Comparison of ENCODE assay signal across 8 cellular contexts in genomic region chr17:68456529-68457167, GRCh38. TPM values are rescaled to one million over a fixed set of nuclear protein-coding genes. Genes with fewer than 3 reads are reported as not detected.
DNase-seq lines count a peak whose midpoint lies in the region; ATAC-seq, FAIRE-seq and TF ChIP-seq lines count a peak whose summit lies in the region.

No MANE protein-coding gene starts in this region.

- TF ChIP-seq RAD21 in HCT116 (IDR thresholded peaks at IDR 0.05; ENCODE audit: low read depth): no peak
- no peak for TF ChIP-seq RAD21 in H1 (IDR thresholded peaks at IDR 0.05 in 1 of 2, conservative IDR thresholded peaks at IDR 0.05 in 1 of 2; ENCODE audit: low read depth in 2 of 2, low read length in 2 of 2)

- H3K9me3 ChIP-seq in BE2C (no peaks in the 10 kb centered on the region), HCT116 (ENCODE audit: control insufficient read depth in 1 of 2, insufficient read depth in 1 of 2, low read depth in 1 of 2, low read length in 2 of 2) (no peaks in the 10 kb centered on the region), H1 (ENCODE audit: insufficient read depth in 2 of 2, low read depth in 1 of 2, low read length in 1 of 2) (no peaks in the 10 kb centered on the region), lower lobe of right lung (no peaks in the 10 kb centered on the region), suprapubic skin (no peaks in the 10 kb centered on the region)

- H3K14ac ChIP-seq in H1 (ENCODE audit: insufficient read length): no peak overlapping the region

- no peak overlapping the region; the same call in 1 of the 2 replicates for H2BK5ac ChIP-seq in H1 (ENCODE audit: low read depth, low read length)

- peak overlapping the region; percentile 79; the same call in 1 of the 2 replicates for H4K8ac ChIP-seq in H1 (ENCODE audit: extremely low read depth, insufficient read depth, low read length)

- no peaks in the 10 kb centered on the region for H3K36me3 ChIP-seq in BE2C
- no peaks in the 10 kb centered on the region for H3K36me3 ChIP-seq in HCT116 (ENCODE audit: control insufficient read depth in 1 of 2, insufficient read depth in 2 of 2, low read length in 2 of 2)
- no peaks in the 10 kb centered on the region for H3K36me3 ChIP-seq in H1 (ENCODE audit: control insufficient read depth in 2 of 4, insufficient read depth in 4 of 4, low read length in 3 of 4)
- H3K36me3 ChIP-seq in lower lobe of right lung: peaks cover 13% of the 10 kb centered on the region
- H3K36me3 ChIP-seq in suprapubic skin: peaks cover 1% of the 10 kb centered on the region

- peak overlapping the region; percentile 55 for H3K4ac ChIP-seq in H1 (replicated peaks; ENCODE audit: insufficient read length, low read depth, low read length)

- intact Hi-C loops in HCT116 (cut with micrococcal nuclease): loop anchor here (2.0 kb wide), 1 partner anchor 76 kb away; no protein-coding TSS in a partner anchor
- intact Hi-C loops in lower lobe of right lung (cut with DNase I): no loop called here

- no peak for FAIRE-seq in H1 (lab: Jason Lieb, UNC)

- no peaks in the 10 kb centered on the region for H3K9me2 ChIP-seq in HCT116 (ENCODE audit: insufficient read depth)

- TSS peak; percentile 45 for BruUV-seq in HCT116 (replicated peaks; lab: Mats Ljungman, UMichigan)

- no peak overlapping the region for H2BK120ac ChIP-seq in H1 (replicated peaks; ENCODE audit: low read depth, low read length)

- H2AK5ac ChIP-seq in H1 (ENCODE audit: low read depth, low read length): no peak overlapping the region

- CTCF ChIA-PET in HCT116 (lab: Charles Lee): interaction anchor here (1.0 to 3.9 kb wide), 8 partner anchors 10 to 284 kb away, joined by 3 to 24 read pairs (median 3); no protein-coding TSS in a partner anchor
- CTCF ChIA-PET in H1 (lab: Charles Lee; ENCODE audit: partially characterized antibody): interaction anchor here (1.1 to 4.1 kb wide), 7 partner anchors 9 to 284 kb away, joined by 3 to 25 read pairs (median 4); no protein-coding TSS in a partner anchor

- H3K9ac ChIP-seq in HCT116 (ENCODE audit: low read length) (peak overlapping the region; percentile 62), H1 (replicated peaks in 1 of 4; ENCODE audit: extremely low read depth in 1 of 4, low read depth in 3 of 4, low read length in 3 of 4) (peak overlapping the region in 3 of 4 experiments; percentile 56 to 74 (median 65); a peak in 6 of 7 replicates)

- H3K23me2 ChIP-seq in H1 (ENCODE audit: low read depth, low read length): peaks cover 8% of the 10 kb centered on the region; the same call in 1 of the 2 replicates

- no peaks in the 10 kb centered on the region for H3K79me1 ChIP-seq in H1 (ENCODE audit: low read depth, low read length)

- no peak for TF ChIP-seq POLR2A in HCT116 (IDR thresholded peaks at IDR 0.05; ENCODE audit: borderline replicate concordance, extremely low read depth, insufficient read depth, insufficient read length)
- TF ChIP-seq POLR2A in H1 (IDR thresholded peaks at IDR 0.05; ENCODE audit: control extremely low read depth in 1 of 2, low read depth in 2 of 2, low read length in 2 of 2): peak; percentile 37 to 59
- peak in 1 of 2 donors; percentile 53 for TF ChIP-seq POLR2A in suprapubic skin (IDR thresholded peaks at IDR 0.05)

- H3K4me2 ChIP-seq in HCT116 (ENCODE audit: low read length) (peak overlapping the region; percentile 84), H1 (ENCODE audit: insufficient read depth in 1 of 2, low read depth in 2 of 2, low read length in 2 of 2) (peak overlapping the region; percentile 72 to 78)

- H4K20me1 ChIP-seq in HCT116 (ENCODE audit: insufficient read depth): no peaks in the 10 kb centered on the region
- peaks cover 0 to 1% of the 10 kb centered on the region in 2 experiments for H4K20me1 ChIP-seq in H1 (replicated peaks in 1 of 2; ENCODE audit: control insufficient read depth in 1 of 2, insufficient read depth in 2 of 2, low read length in 2 of 2)

- no peak overlapping the region; the same call in 1 of the 2 replicates for H2BK12ac ChIP-seq in H1 (ENCODE audit: low read depth, low read length)

- no peak overlapping the region for H4K5ac ChIP-seq in H1 (ENCODE audit: insufficient read length, low read depth, low read length)

- peak overlapping the region; percentile 62 for H3K4me3 ChIP-seq in BE2C (ENCODE audit: low read depth, low read length)
- peak overlapping the region; percentile 63 to 67 for H3K4me3 ChIP-seq in HCT116 (replicated peaks in 1 of 2; ENCODE audit: low read depth in 1 of 2, low read length in 2 of 2)
- H3K4me3 ChIP-seq in H1 (ENCODE audit: extremely low read depth in 1 of 4, insufficient read depth in 2 of 4, low read depth in 3 of 4, low read length in 4 of 4): peak overlapping the region; percentile 71 to 84 (median 78)
- H3K4me3 ChIP-seq in lower lobe of right lung: peak overlapping the region; percentile 76
- peak overlapping the region; percentile 72 for H3K4me3 ChIP-seq in suprapubic skin

- H2BK15ac ChIP-seq in H1 (ENCODE audit: low read length): no peak overlapping the region

- WGBS in H1 (ENCODE audit: extremely low coverage in 1 of 2, insufficient coverage in 1 of 2, insufficient read length in 1 of 2, insufficient replicate concordance in 2 of 2, low coverage in 1 of 2, low lambda C conversion rate in 2 of 2, missing lambda C conversion rate in 1 of 2), 2 experiments: 5% methylated on average over 18 of the region's 18 CpGs; no CpG with 5 or more reads in 1 of the 2 experiments
- WGBS in suprapubic skin: 15% methylated on average over 18 of the region's 18 CpGs

- H2BK20ac ChIP-seq in H1 (ENCODE audit: low read length): no peak overlapping the region

- DNase-seq in BE2C: peak; percentile 62
- DNase-seq in HCT116 (ENCODE audit: low read depth, low spot score): peak; percentile 72
- DNase-seq in H1 (ENCODE audit: low read depth in 1 of 2, low spot score in 2 of 2): peak; percentile 58 to 68
- peak; percentile 80 for DNase-seq in lower lobe of right lung
- peak; percentile 90 for DNase-seq in suprapubic skin (ENCODE audit: low spot score in 2 of 2)

- ATAC-seq in HCT116 (peak; percentile 77), SK-N-SH treated with all-trans-retinoic acid at 6 μM for 48 hours (peak; percentile 93), lower lobe of right lung (peak; percentile 78), GM18517 (IDR thresholded peaks at IDR 0.05; ENCODE audit: unreplicated experiment) (no peak), GM18498 (IDR thresholded peaks at IDR 0.05; ENCODE audit: unreplicated experiment) (no peak)

- TF ChIP-seq EP300 in H1 (IDR thresholded peaks at IDR 0.05; ENCODE audit: borderline replicate concordance in 1 of 2, low read depth in 2 of 2, low read length in 2 of 2): no peak
- no peak for TF ChIP-seq EP300 in suprapubic skin (IDR thresholded peaks at IDR 0.05)

- peak overlapping the region; percentile 18 for H4K91ac ChIP-seq in H1 (replicated peaks; ENCODE audit: insufficient read length, low read length)

- POLR2A ChIA-PET in HCT116 (lab: Charles Lee) (interaction anchor here (0.6 to 1.2 kb wide), 2 partner anchors 191 kb away, joined by 3 read pairs; no protein-coding TSS in a partner anchor), H1 (lab: Charles Lee; ENCODE audit: partially characterized antibody) (interaction anchor here (1.1 to 3.0 kb wide), 5 partner anchors 10 to 258 kb away, joined by 3 to 9 read pairs (median 3); partner anchors contain the start of genes AMZ2, ARSG and PRKAR1A)

- no peak for TF ChIP-seq CTCF in BE2C (IDR thresholded peaks at IDR 0.05; ENCODE audit: low read depth, low read length)
- no peak for TF ChIP-seq CTCF in HCT116 (IDR thresholded peaks at IDR 0.05 in 2 of 3, conservative IDR thresholded peaks at IDR 0.05 in 1 of 3; ENCODE audit: borderline replicate concordance in 1 of 3, insufficient read depth in 1 of 3, low read depth in 2 of 3, low read length in 2 of 3)
- TF ChIP-seq CTCF in H1 (IDR thresholded peaks at IDR 0.05; ENCODE audit: control extremely low read depth in 1 of 3, insufficient read depth in 1 of 3, low read depth in 1 of 3, low read length in 3 of 3): no peak
- TF ChIP-seq CTCF in lower lobe of right lung (IDR thresholded peaks at IDR 0.05): no peak
- no peak for TF ChIP-seq CTCF in suprapubic skin (IDR thresholded peaks at IDR 0.05)

- no peak overlapping the region for H3K56ac ChIP-seq in H1 (replicated peaks; ENCODE audit: insufficient read length, low read depth, low read length)

- RAD21 ChIA-PET in HCT116 (lab: Charles Lee; ENCODE audit: low non-redundant PET in 1 of 2, low total read pairs in 2 of 2, uncharacterized antibody in 2 of 2, unreplicated experiment in 2 of 2): interaction anchor here in 1 of 2 experiments (0.8 to 1.0 kb wide), 2 partner anchors 20 to 25 kb away, joined by 3 read pairs; no protein-coding TSS in a partner anchor

- peak overlapping the region; percentile 4 for H2AFZ ChIP-seq in HCT116 (ENCODE audit: low read depth, low read length, poor library complexity, severe bottlenecking)
- peak overlapping the region; percentile 59 for H2AFZ ChIP-seq in H1 (ENCODE audit: low read length)

- no peak overlapping the region for H3K23ac ChIP-seq in H1 (ENCODE audit: insufficient read length)

- H3K79me2 ChIP-seq in HCT116 (ENCODE audit: insufficient read depth, low read length) (no peaks in the 10 kb centered on the region), H1 (ENCODE audit: control insufficient read depth in 1 of 2, insufficient read depth in 2 of 2, low read length in 2 of 2) (no peaks in the 10 kb centered on the region)

- peak overlapping the region; percentile 13 for H3K27ac ChIP-seq in HCT116 (ENCODE audit: low read depth, low read length)
- H3K27ac ChIP-seq in H1 (ENCODE audit: low read depth, low read length): peak overlapping the region; percentile 30; the same call in 1 of the 2 replicates
- peak overlapping the region; percentile 88 for H3K27ac ChIP-seq in lower lobe of right lung
- H3K27ac ChIP-seq in suprapubic skin: peak overlapping the region; percentile 95

- H3K27me3 ChIP-seq in BE2C: peaks cover 4% of the 10 kb centered on the region; the same call in 1 of the 2 replicates
- H3K27me3 ChIP-seq in HCT116 (ENCODE audit: insufficient read depth, low read length): no peaks in the 10 kb centered on the region
- H3K27me3 ChIP-seq in H1 (replicated peaks in 1 of 4; ENCODE audit: control insufficient read depth in 3 of 4, extremely low read depth in 1 of 4, insufficient read depth in 3 of 4, low read length in 3 of 4): no peaks in the 10 kb centered on the region
- no peaks in the 10 kb centered on the region for H3K27me3 ChIP-seq in lower lobe of right lung (ENCODE audit: low read depth)
- H3K27me3 ChIP-seq in suprapubic skin: no peaks in the 10 kb centered on the region

- H3K4me1 ChIP-seq in BE2C: peaks cover 7% of the 10 kb centered on the region; the same call in 1 of the 2 replicates
- H3K4me1 ChIP-seq in HCT116 (ENCODE audit: control insufficient read depth in 1 of 2, insufficient read depth in 2 of 2, low read length in 2 of 2): peaks cover 18 to 36% of the 10 kb centered on the region in 2 experiments
- H3K4me1 ChIP-seq in H1 (replicated peaks in 1 of 4; ENCODE audit: control insufficient read depth in 3 of 4, insufficient read depth in 4 of 4, low read length in 3 of 4): peaks cover 3 to 4% (median 3%) of the 10 kb centered on the region in 4 experiments; a peak in 5 of 7 replicates
- H3K4me1 ChIP-seq in lower lobe of right lung: peaks cover 52% of the 10 kb centered on the region
- peaks cover 61% of the 10 kb centered on the region for H3K4me1 ChIP-seq in suprapubic skin

- no peak overlapping the region for H3K18ac ChIP-seq in H1 (ENCODE audit: extremely low read depth, low read length)

RNA-seq across cellular contexts. Expression of gene WIPI1, which starts 0.6 kb away (rescaled TPM):
- 5.2 TPM for polyA plus RNA-seq in BE2C (2012; ENCODE audit: insufficient read depth, insufficient read length, low read depth)
- 21.5 TPM for total RNA-seq in HCT116 (2021; ENCODE audit: unreplicated experiment)
- polyA plus RNA-seq in HCT116 (2012): 19.7 and 23.1 TPM in 2 replicates
- 14.4 and 17.4 TPM in 2 replicates for total RNA-seq in H1 (2021; fragmentation: NEBNext Ultra II Directional; extraction: Animal tissue kit (Norgen Biotek cat#: 25700))
- 15.5 and 16.6 TPM in 2 replicates for polyA plus RNA-seq in H1 (2011; rRNA removed)
- polyA plus RNA-seq in H1 (2011; cell fraction: cytosol; rRNA removed): 21.5 TPM
- 24.8 TPM for polyA plus RNA-seq in H1 (2011; cell fraction: nucleus; rRNA removed)
- polyA plus RNA-seq in H1 (2012, experiment 1 of 2): 15.9 to 18.8 TPM (median 17.5 TPM) in 4 replicates
- 8.6 TPM for polyA plus RNA-seq in H1 (2012, experiment 2 of 2)
- polyA plus RNA-seq in H1 (2013, experiment 1 of 2): 15.9 TPM
- 17.0 TPM for polyA plus RNA-seq in H1 (2013, experiment 2 of 2)
- polyA minus RNA-seq in H1 (2011; rRNA and poly(A)+ RNA removed): 21.9 and 24.0 TPM in 2 replicates
- 15.6 TPM for polyA minus RNA-seq in H1 (2011; cell fraction: cytosol; rRNA and poly(A)+ RNA removed)
- polyA minus RNA-seq in H1 (2011; cell fraction: nucleus; rRNA and poly(A)+ RNA removed): 32.8 TPM
- 37.5 TPM for total RNA-seq in lower lobe of right lung
- total RNA-seq in suprapubic skin: 10 to 100 TPM; 19.3 to 35.1 (median 27.8) TPM

RNA-seq across cellular contexts. Expression of gene PRKAR1A, which starts 55.6 kb away (rescaled TPM):
- 130 TPM for polyA plus RNA-seq in BE2C (2012; ENCODE audit: insufficient read depth, insufficient read length, low read depth)
- total RNA-seq in HCT116 (2021; ENCODE audit: unreplicated experiment): 295 TPM
- polyA plus RNA-seq in HCT116 (2012): 187 and 230 TPM in 2 replicates
- 147 and 149 TPM in 2 replicates for total RNA-seq in H1 (2021; fragmentation: NEBNext Ultra II Directional; extraction: Animal tissue kit (Norgen Biotek cat#: 25700))
- 39.3 and 41.7 TPM in 2 replicates for polyA plus RNA-seq in H1 (2011; rRNA removed)
- 97.8 TPM for polyA plus RNA-seq in H1 (2011; cell fraction: cytosol; rRNA removed)
- 71.6 TPM for polyA plus RNA-seq in H1 (2011; cell fraction: nucleus; rRNA removed)
- polyA plus RNA-seq in H1 (2012, experiment 1 of 2): 130 to 145 TPM (median 136 TPM) in 4 replicates
- polyA plus RNA-seq in H1 (2012, experiment 2 of 2): 18.5 TPM
- 54.5 TPM for polyA plus RNA-seq in H1 (2013, experiment 1 of 2)
- polyA plus RNA-seq in H1 (2013, experiment 2 of 2): 56.0 TPM
- 106 and 131 TPM in 2 replicates for polyA minus RNA-seq in H1 (2011; rRNA and poly(A)+ RNA removed)
- polyA minus RNA-seq in H1 (2011; cell fraction: cytosol; rRNA and poly(A)+ RNA removed): 176 TPM
- polyA minus RNA-seq in H1 (2011; cell fraction: nucleus; rRNA and poly(A)+ RNA removed): 124 TPM
- total RNA-seq in lower lobe of right lung: 374 TPM
- 100 to 1,000 TPM; 245 to 286 (median 264) TPM for total RNA-seq in suprapubic skin

Comparison
In these comparisons a context has a peak if more than half of its experiments do, and no peak if none do; other contexts are left out.
1. ATAC-seq: peak in HCT116 (single experiment), SK-N-SH treated with all-trans-retinoic acid at 6 μM for 48 hours (single experiment) and lower lobe of right lung (2 of 2); none in GM18517 (single experiment) and GM18498 (single experiment).
2. H3K27ac ChIP-seq: peak in every context shown above with its lines; median percentile 95 in suprapubic skin; 88 in lower lobe of right lung; 30 in H1; 13 in HCT116.
3. Peak in every context shown above with its lines, with median percentiles within 50 percentile points of each other: DNase-seq and H3K4me3 ChIP-seq.